22 cellular contexts compared by ENCODE assay signal in genomic region chr6:33301877-33302276, GRCh38. TPM values are rescaled to one million over a fixed set of nuclear protein-coding genes. Genes with fewer than 3 reads are reported as not detected.
A peak's percentile ranks its signal among the peaks of the same experiment; 100 is the strongest.
DNase-seq lines count a peak whose midpoint lies in the region; ATAC-seq, FAIRE-seq and TF ChIP-seq lines count a peak whose summit lies in the region.
"Had no signal": no experiment of that assay in that cellular context is flagged by ENCODE, and none has a peak within 500 bp of the region (broad histone marks: within the 10 kb centered on the region; RNA-seq: fewer than 3 reads in every experiment).

No MANE protein-coding gene starts in this region.

- peak overlapping the region in 1 of 3 donors; percentile 91 for H3K27ac Mint-ChIP-seq in CD4-positive, CD25-positive, alpha-beta regulatory T cell
- peak overlapping the region; percentile 98 for H3K27ac Mint-ChIP-seq in T-helper 17 cell
- H3K27ac Mint-ChIP-seq in neural progenitor cell: no peak overlapping the region
- H3K27ac Mint-ChIP-seq: activated CD4-positive, alpha-beta T cell treated with anti-CD3 and anti-CD28 coated beads, Interleukin-2, amount 10 ng/mL, durations not matched to agents 24 days and 14 days; activated naive CD8-positive, alpha-beta T cell treated with anti-CD3 and anti-CD28 coated beads, Interleukin-2, amount 10 ng/mL, durations not matched to agents 7 days and 5 days had no signal

- peaks cover 0 to 3% (median 0%) of the 10 kb centered on the region in 7 donors for H3K9me3 Mint-ChIP-seq in CD4-positive, CD25-positive, alpha-beta regulatory T cell
- H3K9me3 Mint-ChIP-seq in neural progenitor cell: no peaks in the 10 kb centered on the region
- H3K9me3 Mint-ChIP-seq: activated CD4-positive, alpha-beta T cell treated with anti-CD3 and anti-CD28 coated beads, Interleukin-2, amount 10 ng/mL, durations not matched to agents 24 days and 14 days; activated naive CD8-positive, alpha-beta T cell treated with anti-CD3 and anti-CD28 coated beads, Interleukin-2, amount 10 ng/mL, durations not matched to agents 7 days and 5 days had no signal

- no peak overlapping the region for H3K4me3 ChIP-seq in CD4-positive, CD25-positive, alpha-beta regulatory T cell (ENCODE audit: low read depth, low read length)
- H3K4me3 ChIP-seq in endothelial cell of umbilical vein (replicated peaks in 1 of 3; ENCODE audit: insufficient read depth in 1 of 3, low read depth in 1 of 3, low read length in 3 of 3) (no peak overlapping the region), neural progenitor cell (no peak overlapping the region), esophagus muscularis mucosa (no peak overlapping the region)
- H3K4me3 ChIP-seq: upper lobe of left lung had no signal

- H3K36me3 ChIP-seq in CD4-positive, CD25-positive, alpha-beta regulatory T cell (ENCODE audit: control insufficient read depth, insufficient read depth, low read length): peaks cover 36% of the 10 kb centered on the region
- H3K36me3 ChIP-seq in endothelial cell of umbilical vein (ENCODE audit: control insufficient read depth in 2 of 2, extremely low read depth in 1 of 2, insufficient read depth in 2 of 2, low read length in 2 of 2) (peaks cover 8 to 19% of the 10 kb centered on the region in 2 experiments), neural progenitor cell (no peaks in the 10 kb centered on the region), esophagus muscularis mucosa (peaks cover 22 to 55% (median 44%) of the 10 kb centered on the region in 4 donors)

- no peak for TF ChIP-seq EP300 in esophagus muscularis mucosa (IDR thresholded peaks at IDR 0.05)

- H4K20me1 ChIP-seq in endothelial cell of umbilical vein (replicated peaks; ENCODE audit: control insufficient read depth, extremely low read depth, insufficient read depth, low read length) (no peaks in the 10 kb centered on the region), neural progenitor cell (ENCODE audit: low read depth) (peaks cover 30% of the 10 kb centered on the region)

- peaks cover 10% of the 10 kb centered on the region for H3K27me3 Mint-ChIP-seq in CD4-positive, CD25-positive, alpha-beta regulatory T cell
- H3K27me3 Mint-ChIP-seq in T-helper 17 cell (no peaks in the 10 kb centered on the region), neural progenitor cell (ENCODE audit: insufficient read depth, low read depth) (peaks cover 5% of the 10 kb centered on the region)
- H3K27me3 Mint-ChIP-seq: activated naive CD8-positive, alpha-beta T cell treated with anti-CD3 and anti-CD28 coated beads, Interleukin-2, amount 10 ng/mL, durations not matched to agents 7 days and 5 days had no signal

- ATAC-seq in CD4-positive, CD25-positive, alpha-beta regulatory T cell (ENCODE audit: low read depth in 2 of 2): no peak
- ATAC-seq in T-helper 17 cell: no peak
- no peak for ATAC-seq in GM19397 (IDR thresholded peaks at IDR 0.05; ENCODE audit: unreplicated experiment)
- ATAC-seq: left lobe of liver, right cardiac atrium, Right ventricle myocardium inferior had no signal

- TF ChIP-seq POLR2A in endothelial cell of umbilical vein (IDR thresholded peaks at IDR 0.05; ENCODE audit: low read depth, low read length) (no peak), esophagus muscularis mucosa (IDR thresholded peaks at IDR 0.05; ENCODE audit: low read depth) (no peak)

- H3K4me3 Mint-ChIP-seq in CD4-positive, CD25-positive, alpha-beta regulatory T cell: peak overlapping the region in 2 of 4 donors; percentile 4 to 28
- H3K4me3 Mint-ChIP-seq in T-helper 17 cell: no peak overlapping the region
- peak overlapping the region; percentile 50 for H3K4me3 Mint-ChIP-seq in neural progenitor cell
- H3K4me3 Mint-ChIP-seq: activated CD4-positive, alpha-beta T cell treated with anti-CD3 and anti-CD28 coated beads, Interleukin-2, amount 10 ng/mL, durations not matched to agents 24 days and 14 days; activated naive CD8-positive, alpha-beta T cell treated with anti-CD3 and anti-CD28 coated beads, Interleukin-2, amount 10 ng/mL, durations not matched to agents 7 days and 5 days had no signal

- no peaks in the 10 kb centered on the region for H3K9me1 ChIP-seq in endothelial cell of umbilical vein (replicated peaks; ENCODE audit: control insufficient read depth, extremely low read depth, insufficient read depth, low read length)

- H3K9ac ChIP-seq in endothelial cell of umbilical vein (replicated peaks; ENCODE audit: extremely low read depth, insufficient read depth, low read length) (no peak overlapping the region), neural progenitor cell (no peak overlapping the region)

- WGBS in esophagus muscularis mucosa: 91% methylated on average over 3 of the region's 3 CpGs

- dilution Hi-C loops in endothelial cell of umbilical vein (cut with MboI; ENCODE audit: extremely low pct_ligation_motif_present, low sequenced_read_pairs): no loop called here

- H3K79me2 ChIP-seq in endothelial cell of umbilical vein (ENCODE audit: control insufficient read depth, insufficient read depth, low read length): peaks cover 16% of the 10 kb centered on the region
- peaks cover 39% of the 10 kb centered on the region for H3K79me2 ChIP-seq in neural progenitor cell (ENCODE audit: low read depth)

- peaks cover 34% of the 10 kb centered on the region for H3K4me1 ChIP-seq in CD4-positive, CD25-positive, alpha-beta regulatory T cell (ENCODE audit: control insufficient read depth, insufficient read depth, low read length, poor library complexity, severe bottlenecking)
- H3K4me1 ChIP-seq in endothelial cell of umbilical vein (ENCODE audit: control insufficient read depth, extremely low read depth, insufficient read depth, low read length) (peaks cover 13% of the 10 kb centered on the region), neural progenitor cell (peaks cover 5% of the 10 kb centered on the region), esophagus muscularis mucosa (peaks cover 30 to 62% (median 46%) of the 10 kb centered on the region in 4 donors)

- intact Hi-C loops in endothelial cell of umbilical vein (cut with micrococcal nuclease) (no loop called here), esophagus muscularis mucosa (cut with DNase I) (no loop called here)

- H3K27ac ChIP-seq in CD4-positive, CD25-positive, alpha-beta regulatory T cell (ENCODE audit: insufficient read depth, low read length, poor library complexity, severe bottlenecking): peak overlapping the region; percentile 23
- no peak overlapping the region for H3K27ac ChIP-seq in endothelial cell of umbilical vein (ENCODE audit: insufficient read depth, low read depth, low read length)
- H3K27ac ChIP-seq in neural progenitor cell: no peak overlapping the region
- H3K27ac ChIP-seq in esophagus muscularis mucosa (replicated peaks in 1 of 4): no peak overlapping the region
- H3K27ac ChIP-seq: upper lobe of left lung had no signal

- POLR2A ChIA-PET in endothelial cell of umbilical vein (lab: Charles Lee): no interaction called here

- peaks cover 33% of the 10 kb centered on the region for H3F3A ChIP-seq in neural progenitor cell (ENCODE audit: low read depth)

- TF ChIP-seq CTCF in endothelial cell of umbilical vein (IDR thresholded peaks at IDR 0.05; ENCODE audit: extremely low read depth in 1 of 2, insufficient read depth in 1 of 2, low read depth in 1 of 2, low read length in 2 of 2) (no peak), neural progenitor cell (IDR thresholded peaks at IDR 0.05) (no peak), esophagus muscularis mucosa (IDR thresholded peaks at IDR 0.05) (no peak)

- CTCF ChIA-PET in endothelial cell of umbilical vein (lab: Charles Lee): interaction anchor here (0.7 to 2.5 kb wide), 4 partner anchors 11 to 245 kb away, joined by 3 to 11 read pairs (median 4); partner anchors contain the start of gene TAPBP

- DNase-seq in CD4-positive, CD25-positive, alpha-beta regulatory T cell: no peak
- DNase-seq in T-helper 17 cell (no peak), endothelial cell of umbilical vein (ENCODE audit: low read depth, low spot score) (no peak), neural progenitor cell (ENCODE audit: low spot score) (no peak), NCI-H187 treated with DMSO at 0.1 percent for 48 hours (lab: John Stamatoyannopoulos, UW) (no peak), esophagus muscularis mucosa (ENCODE audit: extremely low spot score) (no peak)
- DNase-seq: activated CD4-positive, alpha-beta T cell treated with anti-CD3 and anti-CD28 coated beads, Interleukin-2, amount 10 ng/mL, durations not matched to agents 24 days and 14 days; activated naive CD8-positive, alpha-beta T cell treated with anti-CD3 and anti-CD28 coated beads, Interleukin-2, amount 10 ng/mL, durations not matched to agents 7 days and 5 days; central memory CD4-positive, alpha-beta T cell; EL; GOT3; hypothalamus; NCI-H1694 treated with DMSO at 0.1 percent for 48 hours; NCI-H2171; NCI-H510A treated with DMSO at 0.1 percent for 48 hours; substantia nigra; upper lobe of left lung had no signal

- H3K9me3 ChIP-seq in CD4-positive, CD25-positive, alpha-beta regulatory T cell (ENCODE audit: control insufficient read depth in 2 of 2, low read length in 2 of 2): no peaks in the 10 kb centered on the region
- H3K9me3 ChIP-seq in T-helper 17 cell (ENCODE audit: control insufficient read depth, low read length, poor library complexity, severe bottlenecking) (no peaks in the 10 kb centered on the region), endothelial cell of umbilical vein (replicated peaks; ENCODE audit: control insufficient read depth, insufficient read depth, low read length) (no peaks in the 10 kb centered on the region), neural progenitor cell (ENCODE audit: low read depth) (no peaks in the 10 kb centered on the region), esophagus muscularis mucosa (no peaks in the 10 kb centered on the region)
- H3K9me3 ChIP-seq: upper lobe of left lung had no signal

- peaks cover 15% of the 10 kb centered on the region for H3K36me3 Mint-ChIP-seq in CD4-positive, CD25-positive, alpha-beta regulatory T cell
- peaks cover 16% of the 10 kb centered on the region for H3K36me3 Mint-ChIP-seq in T-helper 17 cell (ENCODE audit: low read depth)
- H3K36me3 Mint-ChIP-seq in neural progenitor cell: peaks cover 9% of the 10 kb centered on the region

- peaks cover 0 to 60% (median 38%) of the 10 kb centered on the region in 4 donors for H3K4me1 Mint-ChIP-seq in CD4-positive, CD25-positive, alpha-beta regulatory T cell
- peaks cover 42% of the 10 kb centered on the region for H3K4me1 Mint-ChIP-seq in T-helper 17 cell
- peaks cover 25% of the 10 kb centered on the region for H3K4me1 Mint-ChIP-seq in neural progenitor cell

- H3K4me2 ChIP-seq in endothelial cell of umbilical vein (ENCODE audit: insufficient read depth, low read length) (no peak overlapping the region), neural progenitor cell (no peak overlapping the region)

- no TSS peak for BruUV-seq in endothelial cell of umbilical vein (replicated peaks; lab: Mats Ljungman, UMichigan)

- H2AFZ ChIP-seq in endothelial cell of umbilical vein (ENCODE audit: low read depth, low read length) (no peak overlapping the region), neural progenitor cell (replicated peaks) (no peak overlapping the region)

- FAIRE-seq in endothelial cell of umbilical vein (lab: Jason Lieb, UNC): peak; percentile 52
- FAIRE-seq: GM12892 had no signal

- H3K27me3 ChIP-seq in CD4-positive, CD25-positive, alpha-beta regulatory T cell (ENCODE audit: control insufficient read depth, insufficient read depth, low read length): no peaks in the 10 kb centered on the region
- no peaks in the 10 kb centered on the region for H3K27me3 ChIP-seq in endothelial cell of umbilical vein (ENCODE audit: control insufficient read depth in 2 of 2, insufficient read depth in 2 of 2, low read length in 2 of 2)
- no peaks in the 10 kb centered on the region for H3K27me3 ChIP-seq in neural progenitor cell
- no peaks in the 10 kb centered on the region for H3K27me3 ChIP-seq in esophagus muscularis mucosa
- H3K27me3 ChIP-seq: upper lobe of left lung had no signal

RNA-seq across cellular contexts. Expression of gene RGL2, which starts 3.1 kb away (rescaled TPM):
- total RNA-seq in CD4-positive, CD25-positive, alpha-beta regulatory T cell: 59.2 TPM
- polyA plus RNA-seq in CD4-positive, CD25-positive, alpha-beta regulatory T cell: 1 to 10 TPM; 7.2 to 9.4 (median 8.1) TPM
- total RNA-seq in T-helper 17 cell: 10 to 100 TPM; 42.1 to 56.2 TPM
- 85.8 and 90.3 TPM in 2 replicates for total RNA-seq in endothelial cell of umbilical vein
- 87.7 and 101 TPM in 2 replicates for polyA plus RNA-seq in endothelial cell of umbilical vein
- polyA plus RNA-seq in endothelial cell of umbilical vein (2011; cell fraction: cytosol; rRNA removed): 39.3 and 50.9 TPM in 2 replicates
- 352 and 462 TPM in 2 replicates for polyA plus RNA-seq in endothelial cell of umbilical vein (2011; cell fraction: nucleus; rRNA removed)
- polyA plus RNA-seq in endothelial cell of umbilical vein (2012): 43.0 and 44.3 TPM in 2 replicates
- 80.4 and 85.1 TPM in 2 replicates for polyA minus RNA-seq in endothelial cell of umbilical vein
- 15.9 TPM for polyA minus RNA-seq in endothelial cell of umbilical vein (2011; cell fraction: cytosol; rRNA and poly(A)+ RNA removed)
- 58.8 and 75.8 TPM in 2 replicates for polyA minus RNA-seq in endothelial cell of umbilical vein (2011; cell fraction: nucleus; rRNA and poly(A)+ RNA removed)
- 28.3 and 63.4 TPM in 2 replicates for total RNA-seq in neural progenitor cell (ENCODE audit: low replicate concordance)
- 10 to 100 TPM; 38.2 to 89.3 (median 65.3) TPM for total RNA-seq in esophagus muscularis mucosa

RNA-seq across cellular contexts. Expression of gene TAPBP, which starts 12.0 kb away (rescaled TPM):
- 281 TPM for total RNA-seq in CD4-positive, CD25-positive, alpha-beta regulatory T cell
- 100 to 1,000 TPM; 251 to 314 (median 262) TPM for polyA plus RNA-seq in CD4-positive, CD25-positive, alpha-beta regulatory T cell
- total RNA-seq in T-helper 17 cell (100 to 1,000 TPM; 269 to 344 TPM), endothelial cell of umbilical vein (90.7 and 98.0 TPM in 2 replicates), neural progenitor cell (ENCODE audit: low replicate concordance) (1.7 and 6.3 TPM in 2 replicates), esophagus muscularis mucosa (100 to 1,000 TPM in 1 of 4 donors, 10 to 100 TPM in 3; 69.8 to 150 (median 86.6) TPM)
- 69.6 and 79.9 TPM in 2 replicates for polyA plus RNA-seq in endothelial cell of umbilical vein
- polyA plus RNA-seq in endothelial cell of umbilical vein (2011; cell fraction: cytosol; rRNA removed): 42.4 and 53.0 TPM in 2 replicates
- polyA plus RNA-seq in endothelial cell of umbilical vein (2011; cell fraction: nucleus; rRNA removed): 59.5 and 68.8 TPM in 2 replicates
- polyA plus RNA-seq in endothelial cell of umbilical vein (2012): 41.2 and 49.3 TPM in 2 replicates
- polyA minus RNA-seq in endothelial cell of umbilical vein: 57.0 and 60.6 TPM in 2 replicates
- 38.7 TPM for polyA minus RNA-seq in endothelial cell of umbilical vein (2011; cell fraction: cytosol; rRNA and poly(A)+ RNA removed)
- 24.4 and 32.1 TPM in 2 replicates for polyA minus RNA-seq in endothelial cell of umbilical vein (2011; cell fraction: nucleus; rRNA and poly(A)+ RNA removed)

RNA-seq across cellular contexts. Expression of gene PFDN6, which starts 12.5 kb away (rescaled TPM):
- total RNA-seq in CD4-positive, CD25-positive, alpha-beta regulatory T cell: 20.0 TPM
- polyA plus RNA-seq in CD4-positive, CD25-positive, alpha-beta regulatory T cell: 10 to 100 TPM; 33.7 to 47.0 (median 38.4) TPM
- 10 to 100 TPM; 16.5 to 25.7 TPM for total RNA-seq in T-helper 17 cell
- total RNA-seq in endothelial cell of umbilical vein: 52.3 and 63.5 TPM in 2 replicates
- 27.5 and 31.0 TPM in 2 replicates for polyA plus RNA-seq in endothelial cell of umbilical vein
- polyA plus RNA-seq in endothelial cell of umbilical vein (2011; cell fraction: cytosol; rRNA removed): 51.3 and 61.3 TPM in 2 replicates
- 35.2 and 48.3 TPM in 2 replicates for polyA plus RNA-seq in endothelial cell of umbilical vein (2011; cell fraction: nucleus; rRNA removed)
- 85.6 and 86.7 TPM in 2 replicates for polyA plus RNA-seq in endothelial cell of umbilical vein (2012)
- polyA minus RNA-seq in endothelial cell of umbilical vein: 20.6 and 22.2 TPM in 2 replicates
- 13.7 TPM for polyA minus RNA-seq in endothelial cell of umbilical vein (2011; cell fraction: cytosol; rRNA and poly(A)+ RNA removed)
- polyA minus RNA-seq in endothelial cell of umbilical vein (2011; cell fraction: nucleus; rRNA and poly(A)+ RNA removed): 9.4 and 17.9 TPM in 2 replicates
- 35.6 and 54.5 TPM in 2 replicates for total RNA-seq in neural progenitor cell (ENCODE audit: low replicate concordance)
- total RNA-seq in esophagus muscularis mucosa: 10 to 100 TPM; 29.1 to 54.2 (median 43.7) TPM

RNA-seq across cellular contexts. Expression of gene WDR46, which starts 12.8 kb away (rescaled TPM):
- 31.5 TPM for total RNA-seq in CD4-positive, CD25-positive, alpha-beta regulatory T cell
- 10 to 100 TPM; 50.6 to 54.0 (median 52.0) TPM for polyA plus RNA-seq in CD4-positive, CD25-positive, alpha-beta regulatory T cell
- total RNA-seq in T-helper 17 cell (10 to 100 TPM; 32.1 to 38.6 TPM), endothelial cell of umbilical vein (66.9 and 71.2 TPM in 2 replicates), neural progenitor cell (ENCODE audit: low replicate concordance) (31.1 and 43.5 TPM in 2 replicates), esophagus muscularis mucosa (10 to 100 TPM; 30.5 to 42.6 (median 35.7) TPM)
- 53.9 and 61.4 TPM in 2 replicates for polyA plus RNA-seq in endothelial cell of umbilical vein
- 48.5 and 53.8 TPM in 2 replicates for polyA plus RNA-seq in endothelial cell of umbilical vein (2011; cell fraction: cytosol; rRNA removed)
- polyA plus RNA-seq in endothelial cell of umbilical vein (2011; cell fraction: nucleus; rRNA removed): 142 and 147 TPM in 2 replicates
- 45.7 and 54.4 TPM in 2 replicates for polyA plus RNA-seq in endothelial cell of umbilical vein (2012)
- 67.6 and 70.8 TPM in 2 replicates for polyA minus RNA-seq in endothelial cell of umbilical vein
- 59.2 TPM for polyA minus RNA-seq in endothelial cell of umbilical vein (2011; cell fraction: cytosol; rRNA and poly(A)+ RNA removed)
- polyA minus RNA-seq in endothelial cell of umbilical vein (2011; cell fraction: nucleus; rRNA and poly(A)+ RNA removed): 36.8 and 37.1 TPM in 2 replicates

RNA-seq across cellular contexts. Expression of gene ZBTB22, which starts 15.7 kb away (rescaled TPM):
- 19.4 TPM for total RNA-seq in CD4-positive, CD25-positive, alpha-beta regulatory T cell
- 10 to 100 TPM in 2 of 4 donors, 1 to 10 TPM in 2; 8.3 to 13.5 (median 11.5) TPM for polyA plus RNA-seq in CD4-positive, CD25-positive, alpha-beta regulatory T cell
- total RNA-seq in T-helper 17 cell: 10 to 100 TPM; 17.1 to 20.2 TPM
- total RNA-seq in endothelial cell of umbilical vein: 12.6 and 13.9 TPM in 2 replicates
- 15.4 and 16.5 TPM in 2 replicates for polyA plus RNA-seq in endothelial cell of umbilical vein
- polyA plus RNA-seq in endothelial cell of umbilical vein (2011; cell fraction: cytosol; rRNA removed): 12.3 and 14.5 TPM in 2 replicates
- polyA plus RNA-seq in endothelial cell of umbilical vein (2011; cell fraction: nucleus; rRNA removed): 10.2 and 12.1 TPM in 2 replicates
- polyA plus RNA-seq in endothelial cell of umbilical vein (2012): 8.0 and 11.4 TPM in 2 replicates
- 17.6 and 18.4 TPM in 2 replicates for polyA minus RNA-seq in endothelial cell of umbilical vein
- 7.0 TPM for polyA minus RNA-seq in endothelial cell of umbilical vein (2011; cell fraction: cytosol; rRNA and poly(A)+ RNA removed)
- 7.4 and 9.0 TPM in 2 replicates for polyA minus RNA-seq in endothelial cell of umbilical vein (2011; cell fraction: nucleus; rRNA and poly(A)+ RNA removed)
- 5.7 and 26.7 TPM in 2 replicates for total RNA-seq in neural progenitor cell (ENCODE audit: low replicate concordance)
- total RNA-seq in esophagus muscularis mucosa: 10 to 100 TPM; 12.9 to 24.2 (median 15.8) TPM
